In the genomic region with DNA sequence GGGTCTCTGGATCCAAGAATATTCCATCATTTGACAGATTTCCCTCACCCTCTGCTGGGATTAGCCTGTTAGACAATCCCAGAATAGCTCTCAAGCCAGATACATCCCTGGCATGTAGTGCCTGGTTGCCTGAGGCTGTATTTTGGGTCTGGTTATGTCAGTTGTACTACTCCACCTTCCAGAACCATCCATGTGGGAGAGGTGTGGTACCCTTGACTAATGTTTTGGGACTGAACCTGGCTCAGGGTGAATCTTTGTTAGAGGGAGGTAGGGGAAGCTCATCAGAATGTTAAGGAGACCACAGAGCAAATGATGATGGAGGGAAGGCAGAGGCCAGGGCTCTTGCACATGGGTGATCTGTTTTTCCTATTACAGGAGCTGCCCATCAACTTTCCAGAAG, we compare ENCODE assay signal across 12 cellular contexts. TPM values are rescaled to one million over a fixed set of nuclear protein-coding genes. Genes with fewer than 3 reads are reported as not detected.
DNase-seq lines count a peak whose midpoint lies in the region; ATAC-seq, FAIRE-seq and TF ChIP-seq lines count a peak whose summit lies in the region.
"Had no signal": no experiment of that assay in that cellular context is flagged by ENCODE, and none has a peak within 500 bp of the region (broad histone marks: within the 10 kb centered on the region; RNA-seq: fewer than 3 reads in every experiment).

No MANE protein-coding gene starts in this region.

- H3K4me2 ChIP-seq in mesendoderm (ENCODE audit: low read length): no peak overlapping the region

- no peak overlapping the region for H3K18ac ChIP-seq in mesendoderm (ENCODE audit: low read length)

- H3K56ac ChIP-seq in mesendoderm (ENCODE audit: low read length): peak overlapping the region; percentile 59

- H3K36me3 ChIP-seq in mesendoderm (ENCODE audit: control insufficient read depth, insufficient read depth, low read length): no peaks in the 10 kb centered on the region

- H3K9me3 Mint-ChIP-seq in brain: peaks cover 0 to 2% (median 0%) of the 10 kb centered on the region in 5 experiments
- H3K9me3 Mint-ChIP-seq: natural killer cell had no signal

- no peak for ATAC-seq in GM18873 (IDR thresholded peaks at IDR 0.05; ENCODE audit: low FRiP score, unreplicated experiment)
- ATAC-seq: GM12878, natural killer cell had no signal

- no peak for TF ChIP-seq CTCF in brain (conservative IDR thresholded peaks at IDR 0.05)

- H3K27ac Mint-ChIP-seq in brain: peak overlapping the region; percentile 64 to 98 (median 94)
- H3K27ac Mint-ChIP-seq: natural killer cell had no signal

- no peak overlapping the region for H3K9ac ChIP-seq in mesendoderm (ENCODE audit: low read length)

- peak overlapping the region; percentile 8 for H4K8ac ChIP-seq in mesendoderm (ENCODE audit: low read depth, low read length)

- H3K4me3 ChIP-seq in mesendoderm (ENCODE audit: low read length): no peak overlapping the region
- H3K4me3 ChIP-seq: GM12878 had no signal

- peak overlapping the region; percentile 22 for H3K4ac ChIP-seq in mesendoderm (ENCODE audit: low read depth, low read length)

- no peaks in the 10 kb centered on the region for H3K27me3 ChIP-seq in mesendoderm (ENCODE audit: insufficient read depth, low read length, poor library complexity)

- H3K4me1 ChIP-seq in mesendoderm (ENCODE audit: control insufficient read depth, low read depth, low read length): peaks cover 2% of the 10 kb centered on the region

- peaks cover 10% of the 10 kb centered on the region for H3K27me3 Mint-ChIP-seq in brain

- no peaks in the 10 kb centered on the region for H3K79me1 ChIP-seq in mesendoderm (ENCODE audit: low read length)

- H3K4me3 Mint-ChIP-seq in brain: peak overlapping the region in 1 of 5 experiments; percentile 21
- H3K4me3 Mint-ChIP-seq: natural killer cell had no signal

- H3K23ac ChIP-seq in mesendoderm (ENCODE audit: low read length): no peak overlapping the region

- H2BK120ac ChIP-seq in mesendoderm (ENCODE audit: low read depth, low read length): no peak overlapping the region

- no peak overlapping the region for H4K5ac ChIP-seq in mesendoderm (ENCODE audit: low read length)

- DNase-seq in HTR-8/SVneo (ENCODE audit: insufficient read length, low spot score) (no peak), mesendoderm (no peak), substantia nigra (lab: John Stamatoyannopoulos, UW) (no peak), GOT3 (lab: John Stamatoyannopoulos, UW) (no peak), GDM1 (lab: John Stamatoyannopoulos, UW) (no peak)
- no peak for DNase-seq in activated CD4-positive, alpha-beta T cell treated with anti-CD3 and anti-CD28 coated beads for 48 hours
- DNase-seq: natural killer cell, NCI-H2081 treated with DMSO at 0.1 percent for 48 hours had no signal

- H3K4me1 Mint-ChIP-seq in brain: peaks cover 52% of the 10 kb centered on the region

- FAIRE-seq in HTR-8/SVneo (lab: Jason Lieb, UNC): peak; percentile 9
- FAIRE-seq: GM12878, TTC549 had no signal

- no peak overlapping the region for H2BK5ac ChIP-seq in mesendoderm (ENCODE audit: low read length)

- H3K79me2 ChIP-seq in mesendoderm (ENCODE audit: control insufficient read depth, insufficient read depth, low read length): no peaks in the 10 kb centered on the region

- H3K27ac ChIP-seq in mesendoderm (ENCODE audit: low read depth, low read length): no peak overlapping the region
- peak overlapping the region; percentile 1 for H3K27ac ChIP-seq in substantia nigra (ENCODE audit: low read depth, low read length, poor library complexity, severe bottlenecking)

- H2AK5ac ChIP-seq in mesendoderm (ENCODE audit: low read length): no peak overlapping the region

- no peak overlapping the region for H2BK15ac ChIP-seq in mesendoderm (replicated peaks; ENCODE audit: low read depth)

- H3K36me3 Mint-ChIP-seq in brain: no peaks in the 10 kb centered on the region
- H3K36me3 Mint-ChIP-seq: natural killer cell had no signal

RNA-seq across cellular contexts. Expression of gene C11orf52, which starts 5.2 kb away (rescaled TPM):
- polyA plus RNA-seq in brain (ENCODE audit: insufficient read depth, low read depth, low replicate concordance): 9.1 TPM
- polyA plus RNA-seq in mesendoderm (2013, experiment 1 of 2): 1.3 TPM
- polyA plus RNA-seq in mesendoderm (2013, experiment 2 of 2): 1.5 TPM
- polyA plus RNA-seq: GM12878 had no signal

RNA-seq across cellular contexts. Expression of gene HSPB2, which starts 11.4 kb away (rescaled TPM):
- polyA plus RNA-seq in brain (ENCODE audit: insufficient read depth, low read depth, low replicate concordance): 4.3 TPM
- polyA plus RNA-seq in mesendoderm (2013, experiment 1 of 2): 0.56 TPM
- polyA plus RNA-seq in mesendoderm (2013, experiment 2 of 2): 0.53 TPM
- polyA plus RNA-seq: GM12878 had no signal

RNA-seq across cellular contexts. Expression of gene CRYAB, which starts 12.4 kb away (rescaled TPM):
- 1,548 TPM for polyA plus RNA-seq in brain (ENCODE audit: insufficient read depth, low read depth, low replicate concordance)
- polyA plus RNA-seq in mesendoderm (2013, experiment 1 of 2): 3.4 TPM
- 4.2 TPM for polyA plus RNA-seq in mesendoderm (2013, experiment 2 of 2)

RNA-seq across cellular contexts. Expression of gene DIXDC1, which starts 13.2 kb away (rescaled TPM):
- polyA plus RNA-seq in brain (ENCODE audit: insufficient read depth, low read depth, low replicate concordance): 13.6 TPM
- 3.7 TPM for polyA plus RNA-seq in mesendoderm (2013, experiment 1 of 2)
- polyA plus RNA-seq in mesendoderm (2013, experiment 2 of 2): 3.9 TPM

RNA-seq across cellular contexts. Expression of gene CFAP68, which starts 44.6 kb away (rescaled TPM):
- polyA plus RNA-seq in brain (ENCODE audit: insufficient read depth, low read depth, low replicate concordance): 54.4 TPM
- 22.5 TPM for polyA plus RNA-seq in mesendoderm (2013, experiment 1 of 2)
- 24.1 TPM for polyA plus RNA-seq in mesendoderm (2013, experiment 2 of 2)
